ENCODE assay signal across 1 cellular context in the genomic region with DNA sequence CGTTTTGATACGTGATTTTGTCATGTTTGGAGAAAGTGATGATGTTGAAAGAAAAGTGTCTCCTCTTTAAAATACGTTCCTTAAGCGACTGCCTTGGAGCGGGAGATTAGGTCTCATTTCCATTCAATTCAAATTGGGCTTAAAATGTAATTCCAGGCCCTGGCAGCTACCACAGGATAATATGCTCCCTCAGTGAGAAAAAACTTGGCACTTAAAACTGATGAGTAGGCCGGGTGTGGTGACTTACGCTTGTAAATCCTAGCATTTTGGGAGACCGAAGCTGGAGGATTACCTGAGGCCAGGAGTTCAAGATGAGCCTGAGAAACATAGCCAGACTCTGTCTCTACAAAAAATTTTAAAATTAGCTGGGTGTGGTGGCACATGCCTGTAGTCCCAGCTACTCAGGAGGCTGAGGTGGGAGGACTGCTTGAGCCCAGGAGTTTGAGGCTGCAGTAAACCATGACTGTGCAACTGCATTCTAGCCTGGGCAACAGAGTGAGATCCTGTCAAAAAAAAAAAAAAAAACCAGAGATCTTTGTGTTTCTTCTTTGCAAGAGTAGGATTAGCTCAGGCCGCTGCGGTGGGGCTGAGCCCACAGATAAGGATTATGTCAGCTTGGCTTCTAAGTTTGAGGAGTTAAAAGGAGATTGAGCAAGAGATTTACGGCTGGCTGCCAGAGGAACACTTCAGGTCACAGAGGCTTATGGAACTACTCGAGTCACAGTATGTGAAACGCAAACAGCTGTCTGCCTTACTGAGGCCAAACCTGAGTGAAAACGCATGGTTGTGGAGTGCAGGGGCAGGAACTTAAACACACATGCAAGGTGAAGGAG.
TF ChIP-seq lines count a peak whose summit lies in the region.

No MANE protein-coding gene starts in this region.

TF ChIP-seq in HEK293, 187 proteins besides CTCF, POLR2A, EP300 and RAD21 (continued from another document):
- TF ChIP-seq, protein P1, sequence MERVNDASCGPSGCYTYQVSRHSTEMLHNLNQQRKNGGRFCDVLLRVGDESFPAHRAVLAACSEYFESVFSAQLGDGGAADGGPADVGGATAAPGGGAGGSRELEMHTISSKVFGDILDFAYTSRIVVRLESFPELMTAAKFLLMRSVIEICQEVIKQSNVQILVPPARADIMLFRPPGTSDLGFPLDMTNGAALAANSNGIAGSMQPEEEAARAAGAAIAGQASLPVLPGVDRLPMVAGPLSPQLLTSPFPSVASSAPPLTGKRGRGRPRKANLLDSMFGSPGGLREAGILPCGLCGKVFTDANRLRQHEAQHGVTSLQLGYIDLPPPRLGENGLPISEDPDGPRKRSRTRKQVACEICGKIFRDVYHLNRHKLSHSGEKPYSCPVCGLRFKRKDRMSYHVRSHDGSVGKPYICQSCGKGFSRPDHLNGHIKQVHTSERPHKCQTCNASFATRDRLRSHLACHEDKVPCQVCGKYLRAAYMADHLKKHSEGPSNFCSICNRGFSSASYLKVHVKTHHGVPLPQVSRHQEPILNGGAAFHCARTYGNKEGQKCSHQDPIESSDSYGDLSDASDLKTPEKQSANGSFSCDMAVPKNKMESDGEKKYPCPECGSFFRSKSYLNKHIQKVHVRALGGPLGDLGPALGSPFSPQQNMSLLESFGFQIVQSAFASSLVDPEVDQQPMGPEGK (tag by site-specific recombination; IDR thresholded peaks at IDR 0.05) = peak; percentile 27; the same call in 1 of the 2 replicates
- TF ChIP-seq ZNF335 (tag by site-specific recombination; conservative IDR thresholded peaks at IDR 0.05) (0 out of 2 replicates have a peak, but pooled peaks have one; percentile 15), ZXDB (tag by site-specific recombination; IDR thresholded peaks at IDR 0.05) (peak; percentile 60; the same call in 1 of the 2 replicates), ZNF121 (tag by site-specific recombination; IDR thresholded peaks at IDR 0.05) (peak; percentile 84), ZNF366 (tag by site-specific recombination; conservative IDR thresholded peaks at IDR 0.05) (peak; percentile 40; the same call in 1 of the 2 replicates), ZIC2 (tag by site-specific recombination; IDR thresholded peaks at IDR 0.05) (peak; percentile 38; the same call in 1 of the 2 replicates), GLIS1 (tag by site-specific recombination; IDR thresholded peaks at IDR 0.05) (0 out of 2 replicates have a peak, but pooled peaks have one; percentile 9), ZNF621 (tag by site-specific recombination; IDR thresholded peaks at IDR 0.05) (no peak), ZNF561 (tag by site-specific recombination; IDR thresholded peaks at IDR 0.05; ENCODE audit: borderline replicate concordance) (no peak)
- TF ChIP-seq, protein P2, sequence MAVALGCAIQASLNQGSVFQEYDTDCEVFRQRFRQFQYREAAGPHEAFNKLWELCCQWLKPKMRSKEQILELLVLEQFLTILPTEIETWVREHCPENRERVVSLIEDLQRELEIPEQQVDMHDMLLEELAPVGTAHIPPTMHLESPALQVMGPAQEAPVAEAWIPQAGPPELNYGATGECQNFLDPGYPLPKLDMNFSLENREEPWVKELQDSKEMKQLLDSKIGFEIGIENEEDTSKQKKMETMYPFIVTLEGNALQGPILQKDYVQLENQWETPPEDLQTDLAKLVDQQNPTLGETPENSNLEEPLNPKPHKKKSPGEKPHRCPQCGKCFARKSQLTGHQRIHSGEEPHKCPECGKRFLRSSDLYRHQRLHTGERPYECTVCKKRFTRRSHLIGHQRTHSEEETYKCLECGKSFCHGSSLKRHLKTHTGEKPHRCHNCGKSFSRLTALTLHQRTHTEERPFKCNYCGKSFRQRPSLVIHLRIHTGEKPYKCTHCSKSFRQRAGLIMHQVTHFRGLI (tag by site-specific recombination; IDR thresholded peaks at IDR 0.05) = peak; percentile 74
